In the genomic region with DNA sequence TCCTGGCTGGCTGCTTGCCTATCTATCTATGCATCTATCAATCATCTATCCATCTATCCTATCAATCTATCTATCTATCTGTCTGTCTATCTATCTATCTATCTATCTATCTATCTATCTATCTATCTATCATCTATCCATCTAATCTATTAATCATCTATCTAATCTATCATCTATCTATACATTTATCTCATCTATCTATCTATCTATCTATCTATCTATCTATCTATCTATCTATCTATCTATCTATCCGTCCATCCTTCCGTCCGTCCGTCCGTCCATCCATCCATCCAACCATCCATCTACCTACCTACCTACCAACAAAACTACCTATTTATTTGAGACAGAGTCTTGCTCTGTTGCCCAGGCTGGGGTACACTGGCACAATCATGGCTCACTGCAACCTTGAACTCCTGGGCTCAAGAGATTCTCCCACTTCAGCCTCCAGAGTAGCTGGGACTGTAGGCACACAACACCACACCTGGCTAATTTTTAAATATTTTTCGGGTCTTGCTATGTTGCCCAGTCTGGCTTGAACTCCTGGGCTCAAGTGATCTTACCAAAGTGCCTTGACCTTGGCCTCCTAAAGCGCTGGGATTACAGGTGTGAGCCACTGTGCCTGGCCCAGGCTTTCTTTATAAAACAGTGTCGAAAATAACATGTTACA, we compare ENCODE assay signal across 35 cellular contexts.
"Had no signal": no experiment of that assay in that cellular context is flagged by ENCODE, and none has a peak within 500 bp of the region (broad histone marks: within the 10 kb centered on the region; RNA-seq: fewer than 3 reads in every experiment).

No MANE protein-coding gene starts in this region.

- DNase-seq: Karpas-422, Kasumi-1, MG63, MM.1S, MV-4-11, NCI-H1048, NCI-H1092, NCI-H1092 treated with DMSO at 0.1 percent for 48 hours, NCI-H1105, NCI-H1105 treated with DMSO at 0.1 percent for 48 hours, NCI-H1417, NCI-H1417 treated with DMSO at 0.1 percent for 48 hours, NCI-H1436, NCI-H1436 treated with DMSO at 0.1 percent for 48 hours, NCI-H146, NCI-H1694, NCI-H1694 treated with DMSO at 0.1 percent for 48 hours, NCI-H187, NCI-H187 treated with DMSO at 0.1 percent for 48 hours, NCI-H1930, NCI-H2029, NCI-H2029 treated with DMSO at 0.1 percent for 48 hours, NCI-H2081, NCI-H2081 treated with DMSO at 0.1 percent for 48 hours, NCI-H2107, NCI-H2171, NCI-H2171 treated with DMSO at 0.1 percent for 48 hours, NCI-H2227 treated with DMSO at 0.1 percent for 48 hours, NCI-H226, NCI-H345, NCI-H446, NCI-H446 treated with DMSO at 0.1 percent for 48 hours, NCI-H510A, NCI-H510A treated with DMSO at 0.1 percent for 48 hours, NCI-H524 had no signal

- H3K36me3 ChIP-seq: MG63 had no signal

- H3K27me3 ChIP-seq: MG63 had no signal

- H3K9me3 ChIP-seq: MG63 had no signal

- H3K4me3 ChIP-seq: MG63 had no signal
